ENCODE assay signal across 24 cellular contexts in the genomic region with DNA sequence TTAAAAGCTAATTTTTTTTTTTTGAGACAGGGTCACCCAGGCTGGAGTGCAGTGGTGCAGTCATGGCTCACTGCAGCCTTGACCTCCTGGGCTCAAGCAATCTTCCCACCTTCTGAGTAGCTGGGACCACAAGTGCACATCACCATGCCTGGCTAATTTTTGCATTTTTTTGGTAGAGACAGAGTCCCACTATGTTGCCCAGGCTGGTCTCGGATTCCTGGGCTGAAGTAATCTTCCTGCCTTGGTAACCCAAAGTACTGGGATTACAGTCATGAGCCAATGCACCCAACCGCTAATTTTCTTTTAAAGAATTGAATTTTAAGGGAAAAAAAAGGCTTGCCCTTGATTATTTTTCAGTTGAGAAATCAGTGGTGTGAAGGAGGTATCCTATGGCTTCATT.
"Had no signal": no experiment of that assay in that cellular context is flagged by ENCODE, and none has a peak within 500 bp of the region (broad histone marks: within the 10 kb centered on the region; RNA-seq: fewer than 3 reads in every experiment).

No MANE protein-coding gene starts in this region.

- H3K27me3 ChIP-seq: MG63, SJSA1 had no signal

- H3K4me3 ChIP-seq: MG63, SJSA1, SK-N-MC had no signal

- H3K27ac ChIP-seq: SJSA1, SK-N-MC had no signal

- DNase-seq: IMR-90, Karpas-422, KG1, MG63, NCI-H1092, NCI-H1417 treated with DMSO at 0.1 percent for 48 hours, NCI-H146, NCI-H1694 treated with DMSO at 0.1 percent for 48 hours, NCI-H1930, NCI-H2081, NCI-H2107, NCI-H2171, NCI-H226, NCI-H446, NCI-H510A, NCI-H524 treated with DMSO at 0.1 percent for 48 hours, NCI-H69, NCI-H774, Right ventricle myocardium superior, RPMI8226, SIG-M5 had no signal

- H3K36me3 ChIP-seq: MG63, SJSA1 had no signal

- ATAC-seq: HepG2 had no signal

- H3K4me1 ChIP-seq: SJSA1 had no signal

- H3K9me3 ChIP-seq: MG63, SJSA1 had no signal
